Comparison of ENCODE assay signal across 25 cellular contexts in genomic region chr4:25108556-25108955, GRCh38.
"Had no signal": no experiment of that assay in that cellular context is flagged by ENCODE, and none has a peak within 500 bp of the region (broad histone marks: within the 10 kb centered on the region; RNA-seq: fewer than 3 reads in every experiment).

No MANE protein-coding gene starts in this region.

- ATAC-seq: effector memory CD8-positive, alpha-beta T cell; lower lobe of right lung; stimulated activated naive B cell treated with anti-CD40 and anti-IgM and Interleukin-4, amounts not matched to agents 10 μg/mL and 1 μg/mL and 100 μg/mL, for 72 hours had no signal

- H3K4me1 ChIP-seq: esophagus squamous epithelium, lower lobe of right lung, prostate gland, tibial nerve, upper lobe of left lung, uterus had no signal

- H3K27me3 ChIP-seq: esophagus squamous epithelium, sigmoid colon, tibial nerve, upper lobe of left lung, uterus had no signal

- H3K27ac ChIP-seq: coronary artery, esophagus squamous epithelium, lower lobe of right lung, neutrophil, prostate gland, sigmoid colon, thoracic aorta, tibial nerve, upper lobe of left lung, uterus had no signal

- H3K27ac Mint-ChIP-seq: effector memory CD8-positive, alpha-beta T cell; stimulated activated naive B cell treated with anti-CD40 and anti-IgM and Interleukin-4, amounts not matched to agents 10 μg/mL and 1 μg/mL and 100 μg/mL, for 72 hours; stimulated activated naive CD8-positive, alpha-beta T cell treated with anti-CD3 and anti-CD28 coated beads, Interleukin-15, Interleukin-2, amounts not matched to agents 100 ng/mL and 50 ng/mL, for 24 hours had no signal

- H3K4me3 Mint-ChIP-seq: effector memory CD8-positive, alpha-beta T cell; immature natural killer cell; naive B cell; neural crest cell; stimulated activated naive B cell treated with anti-CD40 and anti-IgM and Interleukin-4, amounts not matched to agents 10 μg/mL and 1 μg/mL and 100 μg/mL, for 72 hours; stimulated activated naive CD8-positive, alpha-beta T cell treated with anti-CD3 and anti-CD28 coated beads, Interleukin-15, Interleukin-2, amounts not matched to agents 100 ng/mL and 50 ng/mL, for 24 hours had no signal

- H3K4me1 Mint-ChIP-seq: immature natural killer cell; naive B cell; stimulated activated naive B cell treated with anti-CD40 and anti-IgM and Interleukin-4, amounts not matched to agents 10 μg/mL and 1 μg/mL and 100 μg/mL, for 72 hours had no signal

- DNase-seq: effector memory CD8-positive, alpha-beta T cell; erythroblast; esophagus squamous epithelium; foreskin melanocyte; hypothalamus; immature natural killer cell; islet precursor cell; kidney glomerular epithelial cell; left ventricle myocardium superior; lower lobe of right lung; naive B cell; right cardiac atrium; sigmoid colon; stimulated activated CD4-positive, alpha-beta T cell treated with anti-CD3 and anti-CD28 coated beads, Interleukin-2, amount 100 ng/mL, for 24 hours; stimulated activated CD4-positive, alpha-beta T cell treated with anti-CD3 and anti-CD28 coated beads, Interleukin-4, amount 100 ng/mL, for 24 hours; stimulated activated naive B cell treated with anti-CD40 and anti-IgM and Interleukin-4, amounts not matched to agents 10 μg/mL and 1 μg/mL and 100 μg/mL, for 72 hours; uterus had no signal

- H3K4me3 ChIP-seq: coronary artery, esophagus squamous epithelium, lower lobe of right lung, prostate gland, sigmoid colon, thoracic aorta, tibial nerve, upper lobe of left lung, uterus had no signal

- H3K9me3 Mint-ChIP-seq: effector memory CD8-positive, alpha-beta T cell; neural crest cell; stimulated activated naive B cell treated with anti-CD40 and anti-IgM and Interleukin-4, amounts not matched to agents 10 μg/mL and 1 μg/mL and 100 μg/mL, for 72 hours; stimulated activated naive CD8-positive, alpha-beta T cell treated with anti-CD3 and anti-CD28 coated beads, Interleukin-15, Interleukin-2, amounts not matched to agents 100 ng/mL and 50 ng/mL, for 24 hours had no signal

- H3K9me3 ChIP-seq: esophagus squamous epithelium, lower lobe of right lung, neutrophil, prostate gland, sigmoid colon, thoracic aorta, tibial nerve, upper lobe of left lung, uterus had no signal

- H3K36me3 ChIP-seq: esophagus squamous epithelium, lower lobe of right lung, neutrophil, prostate gland, sigmoid colon, thoracic aorta, upper lobe of left lung, uterus had no signal
